15 cellular contexts compared by ENCODE assay signal in genomic region chr20:48875914-48876240, GRCh38. TPM values are rescaled to one million over a fixed set of nuclear protein-coding genes. Genes with fewer than 3 reads are reported as not detected.
DNase-seq lines count a peak whose midpoint lies in the region; ATAC-seq, FAIRE-seq and TF ChIP-seq lines count a peak whose summit lies in the region.
"Had no signal": no experiment of that assay in that cellular context is flagged by ENCODE, and none has a peak within 500 bp of the region (broad histone marks: within the 10 kb centered on the region; RNA-seq: fewer than 3 reads in every experiment).

No MANE protein-coding gene starts in this region.

- 35% methylated on average over 5 of the region's 5 CpGs for WGBS in A549 (ENCODE audit: missing lambda C conversion rate)
- 26 to 29% methylated on average over 3 to 5 of the region's 5 CpGs for WGBS in esophagus squamous epithelium, 2 donors
- WGBS in esophagus muscularis mucosa: 57% methylated on average over 4 of the region's 5 CpGs

- H3K4me1 ChIP-seq in A549 (peaks cover 24% of the 10 kb centered on the region), RWPE2 (ENCODE audit: insufficient read depth, poor library complexity, severe bottlenecking) (peaks cover 28% of the 10 kb centered on the region), esophagus squamous epithelium (peaks cover 0 to 18% (median 0%) of the 10 kb centered on the region in 3 donors), esophagus muscularis mucosa (peaks cover 0 to 3% (median 0%) of the 10 kb centered on the region in 4 donors)

- TF ChIP-seq CTCF in A549 (IDR thresholded peaks at IDR 0.05) (no peak), RWPE2 (IDR thresholded peaks at IDR 0.05; ENCODE audit: poor library complexity, severe bottlenecking) (no peak), fibroblast of mammary gland (conservative IDR thresholded peaks at IDR 0.05; ENCODE audit: control insufficient read depth, insufficient read depth, low read depth, low read length) (no peak), esophagus squamous epithelium (IDR thresholded peaks at IDR 0.05) (no peak), esophagus muscularis mucosa (IDR thresholded peaks at IDR 0.05) (no peak)

- TF ChIP-seq EP300 in A549 (IDR thresholded peaks at IDR 0.05) (no peak), esophagus muscularis mucosa (IDR thresholded peaks at IDR 0.05) (no peak)

- POLR2A ChIA-PET in A549 (lab: Yijun Ruan, JAX): no interaction called here

- TF ChIP-seq POLR2A in A549 (IDR thresholded peaks at IDR 0.05; ENCODE audit: low read length): no peak
- TF ChIP-seq POLR2A in esophagus squamous epithelium (IDR thresholded peaks at IDR 0.05): no peak
- no peak for TF ChIP-seq POLR2A in esophagus muscularis mucosa (IDR thresholded peaks at IDR 0.05; ENCODE audit: low read depth)

- CTCF ChIA-PET in A549 (lab: Yijun Ruan, JAX): interaction anchor here (2.5 to 6.2 kb wide), 2 partner anchors 29 to 219 kb away, joined by 7 to 35 read pairs; no protein-coding TSS in a partner anchor

- ATAC-seq in A549 (peak; percentile 53 to 59; a peak in 4 of 6 replicates), RWPE2 (ENCODE audit: low read depth) (peak; percentile 84), GM18870 (IDR thresholded peaks at IDR 0.05; ENCODE audit: unreplicated experiment) (no peak), GM18868 (IDR thresholded peaks at IDR 0.05; ENCODE audit: unreplicated experiment) (no peak)
- ATAC-seq: GM23338, heart right ventricle, left cardiac atrium had no signal

- H3K36me3 ChIP-seq in RWPE2 (ENCODE audit: low read depth): no peaks in the 10 kb centered on the region
- no peaks in the 10 kb centered on the region for H3K36me3 ChIP-seq in esophagus squamous epithelium
- no peaks in the 10 kb centered on the region for H3K36me3 ChIP-seq in esophagus muscularis mucosa
- H3K36me3 ChIP-seq: heart right ventricle, tibial nerve had no signal

- peak overlapping the region; percentile 22; the same call in 1 of the 3 replicates for H3K4me2 ChIP-seq in A549
- H3K4me2 ChIP-seq: GM23338 had no signal

- H3K27me3 ChIP-seq in RWPE2 (ENCODE audit: insufficient read depth, poor library complexity, severe bottlenecking) (no peaks in the 10 kb centered on the region), esophagus squamous epithelium (no peaks in the 10 kb centered on the region), esophagus muscularis mucosa (no peaks in the 10 kb centered on the region)
- H3K27me3 ChIP-seq: dorsolateral prefrontal cortex, heart right ventricle, tibial nerve had no signal

- H3K27ac ChIP-seq in A549: peak overlapping the region in 1 of 2 experiments; percentile 35; a peak in 2 of 6 replicates
- no peak overlapping the region for H3K27ac ChIP-seq in RWPE2 (ENCODE audit: poor library complexity, severe bottlenecking)
- no peak overlapping the region for H3K27ac ChIP-seq in esophagus squamous epithelium
- no peak overlapping the region for H3K27ac ChIP-seq in esophagus muscularis mucosa (replicated peaks in 1 of 4)
- H3K27ac ChIP-seq: dorsolateral prefrontal cortex, heart right ventricle, tibial nerve had no signal

- H3K9me3 ChIP-seq in A549 (no peaks in the 10 kb centered on the region), RWPE2 (ENCODE audit: severe bottlenecking) (no peaks in the 10 kb centered on the region), esophagus squamous epithelium (no peaks in the 10 kb centered on the region), esophagus muscularis mucosa (no peaks in the 10 kb centered on the region)
- H3K9me3 ChIP-seq: heart right ventricle, tibial nerve had no signal

- intact Hi-C loops in esophagus squamous epithelium (cut with DNase I): no loop called here
- intact Hi-C loops in esophagus muscularis mucosa (cut with DNase I): no loop called here

- H3K4me3 ChIP-seq in A549: no peak overlapping the region
- H3K4me3 ChIP-seq in RWPE2 (ENCODE audit: severe bottlenecking): no peak overlapping the region
- no peak overlapping the region for H3K4me3 ChIP-seq in fibroblast of mammary gland (ENCODE audit: control insufficient read depth, low read depth, low read length)
- H3K4me3 ChIP-seq in esophagus squamous epithelium: no peak overlapping the region
- no peak overlapping the region for H3K4me3 ChIP-seq in esophagus muscularis mucosa
- H3K4me3 ChIP-seq: dorsolateral prefrontal cortex, GM23338, heart right ventricle, tibial nerve had no signal

- FAIRE-seq in A549 (lab: Jason Lieb, UNC): no peak
- FAIRE-seq: GM19239 had no signal

- TF ChIP-seq RAD21 in A549 (conservative IDR thresholded peaks at IDR 0.05 in 1 of 2, IDR thresholded peaks at IDR 0.05 in 1 of 2): no peak

- no peak for DNase-seq in A549 (ENCODE audit: low read depth in 1 of 2, low spot score in 1 of 2)
- DNase-seq in HCEC 1CT: peak; percentile 67
- peak; percentile 80 for DNase-seq in RWPE2 (ENCODE audit: low spot score)
- DNase-seq in fibroblast of mammary gland (ENCODE audit: low read depth): peak; percentile 81
- DNase-seq in esophagus squamous epithelium (lab: John Stamatoyannopoulos, UW): no peak
- no peak for DNase-seq in esophagus muscularis mucosa (ENCODE audit: extremely low spot score)
- DNase-seq: DND-41, dorsolateral prefrontal cortex, heart right ventricle, left cardiac atrium had no signal

TF ChIP-seq in A549, 52 proteins besides CTCF, POLR2A, EP300 and RAD21:
- TF ChIP-seq SREBF2 (IDR thresholded peaks at IDR 0.05): no peak
- no peak for TF ChIP-seq CHD2 (IDR thresholded peaks at IDR 0.05; ENCODE audit: low read length, partially characterized antibody)

RNA-seq across cellular contexts. Expression of gene ARFGEF2, which starts 45.6 kb away (rescaled TPM):
- polyA plus RNA-seq in A549 (2011; rRNA removed) (24.3 and 27.8 TPM in 2 replicates), A549 (2017; fragmentation: RNase III; extraction: RNeasy Plus Mini Kit Qiagen cat#74134 plus additional on column Dnase treatment) (11.9 to 13.6 TPM (median 12.3 TPM) in 3 replicates)
- 5.5 and 7.3 TPM in 2 replicates for polyA plus RNA-seq in A549 (2012; cell fraction: cytosol; rRNA removed)
- 6.3 and 9.9 TPM in 2 replicates for polyA plus RNA-seq in A549 (2012; cell fraction: nucleus; rRNA removed)
- 46.3 and 49.3 TPM in 2 replicates for polyA minus RNA-seq in A549 (2011; rRNA and poly(A)+ RNA removed)
- total RNA-seq in esophagus squamous epithelium (10 to 100 TPM; 23.7 to 37.0 (median 28.1) TPM), esophagus muscularis mucosa (10 to 100 TPM; 33.6 to 45.2 (median 39.3) TPM)

RNA-seq across cellular contexts. Expression of gene PREX1, which starts 48.1 kb away (rescaled TPM):
- polyA plus RNA-seq in A549 (2011; rRNA removed) (3.6 and 4.3 TPM in 2 replicates), A549 (2017; fragmentation: RNase III; extraction: RNeasy Plus Mini Kit Qiagen cat#74134 plus additional on column Dnase treatment) (4.2 to 5.2 TPM (median 5.0 TPM) in 3 replicates)
- polyA plus RNA-seq in A549 (2012; cell fraction: cytosol; rRNA removed): 9.7 and 13.2 TPM in 2 replicates
- 19.4 and 21.9 TPM in 2 replicates for polyA plus RNA-seq in A549 (2012; cell fraction: nucleus; rRNA removed)
- polyA minus RNA-seq in A549 (2011; rRNA and poly(A)+ RNA removed): 5.0 and 5.5 TPM in 2 replicates
- total RNA-seq in esophagus squamous epithelium (10 to 100 TPM in 2 of 4 donors, 1 to 10 TPM in 2; 4.9 to 25.9 (median 8.9) TPM), esophagus muscularis mucosa (10 to 100 TPM; 20.8 to 37.1 (median 24.3) TPM)

Comparison
In these comparisons a context has a peak if more than half of its experiments do, and no peak if none do; other contexts are left out.
1. ATAC-seq: peak in A549 (2 of 2) and RWPE2 (single experiment); none in GM18870 (single experiment) and GM18868 (single experiment).
2. DNase-seq: peak in HCEC 1CT (single experiment), RWPE2 (single experiment) and fibroblast of mammary gland (single experiment); none in A549 (0 of 2), esophagus squamous epithelium (single experiment) and esophagus muscularis mucosa (single experiment).